Comparison of ENCODE assay signal across 1 cellular context in the genomic region with DNA sequence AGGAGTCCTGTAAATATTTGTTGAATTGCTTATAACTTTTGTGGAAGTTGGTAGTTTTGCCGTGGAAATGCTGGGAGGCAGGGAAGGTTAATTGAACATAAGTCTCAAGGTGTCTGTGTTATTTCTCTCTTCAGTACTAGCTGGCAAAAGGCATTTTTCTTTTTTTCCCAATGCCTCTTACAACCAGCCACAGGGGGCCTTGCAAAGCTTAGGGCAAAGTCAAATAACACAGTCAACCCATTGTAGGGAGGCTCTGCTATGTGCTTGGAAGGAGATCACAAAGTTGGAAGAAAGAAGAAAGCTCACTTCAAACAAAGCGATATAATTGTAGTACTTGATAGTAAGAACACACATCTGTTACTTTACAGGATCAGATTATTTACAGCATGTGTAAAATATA.
TF ChIP-seq lines count a peak whose summit lies in the region.

No MANE protein-coding gene starts in this region.

TF ChIP-seq in WTC11, 78 proteins besides CTCF, POLR2A, EP300 and RAD21 (continued from another document):
- TF ChIP-seq, protein P1, sequence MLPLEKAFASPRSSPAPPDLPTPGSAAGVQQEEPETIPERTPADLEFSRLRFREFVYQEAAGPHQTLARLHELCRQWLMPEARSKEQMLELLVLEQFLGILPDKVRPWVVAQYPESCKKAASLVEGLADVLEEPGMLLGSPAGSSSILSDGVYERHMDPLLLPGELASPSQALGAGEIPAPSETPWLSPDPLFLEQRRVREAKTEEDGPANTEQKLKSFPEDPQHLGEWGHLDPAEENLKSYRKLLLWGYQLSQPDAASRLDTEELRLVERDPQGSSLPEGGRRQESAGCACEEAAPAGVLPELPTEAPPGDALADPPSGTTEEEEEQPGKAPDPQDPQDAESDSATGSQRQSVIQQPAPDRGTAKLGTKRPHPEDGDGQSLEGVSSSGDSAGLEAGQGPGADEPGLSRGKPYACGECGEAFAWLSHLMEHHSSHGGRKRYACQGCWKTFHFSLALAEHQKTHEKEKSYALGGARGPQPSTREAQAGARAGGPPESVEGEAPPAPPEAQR (CRISPR knock-in tag; IDR thresholded peaks at IDR 0.05): no peak
- TF ChIP-seq ZNF232 (CRISPR knock-in tag; IDR thresholded peaks at IDR 0.05) (no peak), TCF7 (CRISPR knock-in tag; IDR thresholded peaks at IDR 0.05; ENCODE audit: low read depth) (no peak), MLX (CRISPR knock-in tag; IDR thresholded peaks at IDR 0.05) (no peak), FOXK1 (CRISPR knock-in tag; IDR thresholded peaks at IDR 0.05) (no peak), NR1H2 (CRISPR knock-in tag; IDR thresholded peaks at IDR 0.05) (no peak), ZNF423 (CRISPR knock-in tag; IDR thresholded peaks at IDR 0.05) (no peak)
- TF ChIP-seq, protein P2, sequence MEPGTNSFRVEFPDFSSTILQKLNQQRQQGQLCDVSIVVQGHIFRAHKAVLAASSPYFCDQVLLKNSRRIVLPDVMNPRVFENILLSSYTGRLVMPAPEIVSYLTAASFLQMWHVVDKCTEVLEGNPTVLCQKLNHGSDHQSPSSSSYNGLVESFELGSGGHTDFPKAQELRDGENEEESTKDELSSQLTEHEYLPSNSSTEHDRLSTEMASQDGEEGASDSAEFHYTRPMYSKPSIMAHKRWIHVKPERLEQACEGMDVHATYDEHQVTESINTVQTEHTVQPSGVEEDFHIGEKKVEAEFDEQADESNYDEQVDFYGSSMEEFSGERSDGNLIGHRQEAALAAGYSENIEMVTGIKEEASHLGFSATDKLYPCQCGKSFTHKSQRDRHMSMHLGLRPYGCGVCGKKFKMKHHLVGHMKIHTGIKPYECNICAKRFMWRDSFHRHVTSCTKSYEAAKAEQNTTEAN (CRISPR knock-in tag; IDR thresholded peaks at IDR 0.05): no peak
